8 cellular contexts compared by ENCODE assay signal in the genomic region with DNA sequence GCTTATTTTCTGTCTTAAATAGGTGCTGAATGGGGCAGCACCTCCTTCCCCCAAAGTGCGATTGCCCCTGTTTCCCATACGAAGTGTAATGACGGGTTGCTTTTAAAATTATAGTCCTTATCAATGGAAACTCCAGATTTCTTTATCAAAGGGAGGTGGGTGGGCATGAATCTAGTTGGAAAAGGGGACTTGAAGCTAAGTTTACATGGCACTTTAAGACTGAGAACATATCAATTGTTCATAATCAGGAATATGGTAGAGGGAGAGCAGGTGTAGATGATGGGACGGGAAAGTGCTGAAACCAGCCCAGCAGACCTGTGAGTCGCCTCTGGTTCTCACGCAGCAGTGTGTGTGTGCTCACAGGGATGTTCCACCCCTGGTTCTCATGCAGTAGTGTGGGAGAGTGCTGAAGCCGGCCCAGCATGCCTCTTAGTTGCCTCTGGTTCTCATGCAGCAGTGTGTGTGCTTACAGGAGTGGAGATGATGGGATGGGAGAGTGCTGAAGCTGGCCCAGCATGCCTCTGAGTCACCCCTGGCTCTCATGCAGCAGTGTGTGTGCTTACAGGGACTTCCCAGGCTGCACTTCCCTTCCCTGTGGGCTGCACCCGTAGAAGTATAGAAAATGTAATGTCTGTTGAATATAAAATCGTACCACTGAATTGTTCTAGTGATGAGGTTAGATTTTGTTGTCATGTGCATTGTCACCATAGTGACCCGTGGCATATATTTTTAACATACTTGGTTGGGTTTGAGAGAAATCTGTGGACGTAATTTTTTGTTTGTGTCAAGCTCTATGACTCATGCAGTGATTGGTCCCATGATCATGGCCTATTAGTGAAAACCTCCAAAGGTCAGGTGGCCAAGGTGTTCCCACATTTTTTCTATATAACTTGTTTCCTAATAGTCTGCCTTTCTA. TPM values are rescaled to one million over a fixed set of nuclear protein-coding genes. Genes with fewer than 3 reads are reported as not detected.
A peak's percentile ranks its signal among the peaks of the same experiment; 100 is the strongest.
DNase-seq lines count a peak whose midpoint lies in the region; ATAC-seq, FAIRE-seq and TF ChIP-seq lines count a peak whose summit lies in the region.

No MANE protein-coding gene starts in this region.

- DNase-seq in CD1c-positive myeloid dendritic cell (ENCODE audit: extremely low spot score) = peak; percentile 59
- peak; percentile 100 for DNase-seq in IMR-90
- peak; percentile 91 for DNase-seq in fibroblast of villous mesenchyme (ENCODE audit: low read depth)
- DNase-seq in urothelium cell line (ENCODE audit: low spot score) = peak; percentile 32
- DNase-seq in stimulated activated CD4-positive, alpha-beta T cell treated with anti-CD3 and anti-CD28 coated beads, Interleukin-12 subunit alpha, Interleukin-12 subunit beta, amount 100 ng/mL, for 4 hours = no peak
- no peak for DNase-seq in stimulated activated CD4-positive, alpha-beta T cell treated with anti-CD3 and anti-CD28 coated beads, Interleukin-4, amount 100 ng/mL, for 4 hours

- H4K5ac ChIP-seq in IMR-90 (ENCODE audit: low read depth, low read length) = no peak overlapping the region

- H3K4me2 ChIP-seq in IMR-90 (ENCODE audit: low read depth, low read length) = peak overlapping the region; percentile 38; the same call in 1 of the 2 replicates

- H2BK20ac ChIP-seq in IMR-90 (ENCODE audit: low read depth, low read length) = no peak overlapping the region

- no peak overlapping the region for H2BK15ac ChIP-seq in IMR-90 (ENCODE audit: low read depth, low read length)

- no peak overlapping the region for H3K56ac ChIP-seq in IMR-90 (ENCODE audit: extremely low read depth, insufficient read depth, low read length)

- peaks cover 13 to 43% of the 10 kb centered on the region in 2 experiments; a peak in 3 of 4 replicates for H3K79me1 ChIP-seq in IMR-90 (ENCODE audit: low read depth in 1 of 2, low read length in 2 of 2)

- no peak overlapping the region for H3K23ac ChIP-seq in IMR-90 (ENCODE audit: low read depth, low read length)

- peak overlapping the region; percentile 49 for H2BK5ac ChIP-seq in IMR-90 (ENCODE audit: low read depth, low read length, poor library complexity, severe bottlenecking)

- H3K9me3 ChIP-seq in IMR-90 (ENCODE audit: control insufficient read depth, insufficient read depth, low read length) = no peaks in the 10 kb centered on the region

- H3K36me3 ChIP-seq in IMR-90 (ENCODE audit: control insufficient read depth, insufficient read depth, low read length) = peaks cover 6% of the 10 kb centered on the region

- H3K4me1 ChIP-seq in IMR-90 (ENCODE audit: control insufficient read depth, insufficient read depth, low read length) = peaks cover 7% of the 10 kb centered on the region

- dilution Hi-C loops in IMR-90 (cut with HindIII; ENCODE audit: low sequenced_read_pairs, unreplicated experiment) = no loop called here

- H3K9me1 ChIP-seq in IMR-90 (ENCODE audit: insufficient read depth, low read length) = peaks cover 4% of the 10 kb centered on the region

- TF ChIP-seq CTCF in IMR-90 (conservative IDR thresholded peaks at IDR 0.05; ENCODE audit: low read depth, low read length) (no peak), fibroblast of villous mesenchyme (IDR thresholded peaks at IDR 0.05; ENCODE audit: insufficient read depth, low read depth, low read length) (no peak)

- H2AK5ac ChIP-seq in IMR-90 (ENCODE audit: low read depth, low read length) = no peak overlapping the region

- H4K91ac ChIP-seq in IMR-90 (ENCODE audit: insufficient read depth, low read depth, low read length) = no peak overlapping the region

- no peak overlapping the region for H3K4ac ChIP-seq in IMR-90 (ENCODE audit: low read depth, low read length)

- intact Hi-C loops in IMR-90 (cut with micrococcal nuclease) = loop anchor here (5.0 kb wide), 1 partner anchor 51 kb away; the partner anchor contains the start of gene GPATCH2L

- H3K4me3 ChIP-seq in IMR-90 (ENCODE audit: insufficient read depth, low read depth, low read length) (no peak overlapping the region), fibroblast of villous mesenchyme (ENCODE audit: low read depth, low read length) (no peak overlapping the region)

- CTCF ChIA-PET in IMR-90 (lab: Yijun Ruan, JAX) = interaction anchor here (0.9 kb wide), 1 partner anchor 21 kb away, joined by 3 read pairs; no protein-coding TSS in a partner anchor

- H2BK120ac ChIP-seq in IMR-90 (ENCODE audit: low read depth, low read length) = no peak overlapping the region

- no peak overlapping the region for H3K14ac ChIP-seq in IMR-90 (replicated peaks; ENCODE audit: low read depth, low read length)

- ATAC-seq in GM19467 (IDR thresholded peaks at IDR 0.05; ENCODE audit: unreplicated experiment) (peak; percentile 62), IMR-90 (ENCODE audit: low read depth) (peak; percentile 96), GM19324 (IDR thresholded peaks at IDR 0.05; ENCODE audit: low FRiP score, unreplicated experiment) (no peak)

- no peak overlapping the region for H3K18ac ChIP-seq in IMR-90 (ENCODE audit: low read depth, low read length)

- H4K8ac ChIP-seq in IMR-90 (ENCODE audit: low read depth in 2 of 2, low read length in 2 of 2) = no peak overlapping the region

- 57% methylated on average over 4 of the region's 11 CpGs; no CpG with 5 or more reads in 1 of the 2 experiments for WGBS in IMR-90 (ENCODE audit: extremely low coverage in 2 of 2, insufficient read length in 1 of 2), 2 experiments

- no peaks in the 10 kb centered on the region for H3K27me3 ChIP-seq in IMR-90 (ENCODE audit: control insufficient read depth, insufficient read depth, low read length)

- H3K27ac ChIP-seq in IMR-90 (ENCODE audit: insufficient read depth, low read length) = 0 out of 2 replicates have a peak overlapping the region, but pooled peaks have one; percentile 12

- no TSS peak for BruUV-seq in IMR-90 (replicated peaks; lab: Mats Ljungman, UMichigan)

- peaks cover 12% of the 10 kb centered on the region for H4K20me1 ChIP-seq in IMR-90 (ENCODE audit: insufficient read depth, low read length)

- FAIRE-seq in urothelium cell line (lab: Jason Lieb, UNC) = no peak

- POLR2A ChIA-PET in IMR-90 (lab: Charles Lee; ENCODE audit: unreplicated experiment) = no interaction called here

- no peak overlapping the region for H2AK9ac ChIP-seq in IMR-90 (replicated peaks; ENCODE audit: low read depth, low read length, poor library complexity)

- peak; percentile 13 for TF ChIP-seq RAD21 in IMR-90 (IDR thresholded peaks at IDR 0.05; ENCODE audit: low read length)

- TF ChIP-seq POLR2A in IMR-90 (IDR thresholded peaks at IDR 0.05; ENCODE audit: low read depth, low read length) = 0 out of 2 replicates have a peak, but pooled peaks have one; percentile 59

- in situ Hi-C loops in IMR-90 (cut with MboI; ENCODE audit: low sequenced_read_pairs) = no loop called here

- H3K9ac ChIP-seq in IMR-90 (ENCODE audit: low read depth, low read length) = no peak overlapping the region

- peak overlapping the region; percentile 37 for H2AFZ ChIP-seq in IMR-90 (replicated peaks; ENCODE audit: low read length, poor library complexity)

TF ChIP-seq in IMR-90, 13 proteins besides CTCF, POLR2A, EP300 and RAD21:
- TF ChIP-seq BHLHE40 (IDR thresholded peaks at IDR 0.05; ENCODE audit: low read depth, low read length) = 0 out of 2 replicates have a peak, but pooled peaks have one; percentile 0
- TF ChIP-seq MXI1 (IDR thresholded peaks at IDR 0.05; ENCODE audit: borderline replicate concordance, low read depth, low read length) = peak; percentile 82; the same call in 1 of the 2 replicates
- TF ChIP-seq RFX5 (IDR thresholded peaks at IDR 0.05; ENCODE audit: low read depth, low read length) = no peak
- TF ChIP-seq, protein P1, sequence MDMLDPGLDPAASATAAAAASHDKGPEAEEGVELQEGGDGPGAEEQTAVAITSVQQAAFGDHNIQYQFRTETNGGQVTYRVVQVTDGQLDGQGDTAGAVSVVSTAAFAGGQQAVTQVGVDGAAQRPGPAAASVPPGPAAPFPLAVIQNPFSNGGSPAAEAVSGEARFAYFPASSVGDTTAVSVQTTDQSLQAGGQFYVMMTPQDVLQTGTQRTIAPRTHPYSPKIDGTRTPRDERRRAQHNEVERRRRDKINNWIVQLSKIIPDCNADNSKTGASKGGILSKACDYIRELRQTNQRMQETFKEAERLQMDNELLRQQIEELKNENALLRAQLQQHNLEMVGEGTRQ (IDR thresholded peaks at IDR 0.05; ENCODE audit: low read depth, low read length) = peak; percentile 66
- peak; percentile 56 for TF ChIP-seq FOS (IDR thresholded peaks at IDR 0.05; ENCODE audit: low read depth, low read length)
- no peak for TF ChIP-seq ELK1 (IDR thresholded peaks at IDR 0.05; ENCODE audit: borderline replicate concordance, low read depth, low read length)
- TF ChIP-seq CEBPB (IDR thresholded peaks at IDR 0.05; ENCODE audit: low read depth, low read length) = peak; percentile 13; the same call in 1 of the 2 replicates
- TF ChIP-seq MAFK (IDR thresholded peaks at IDR 0.05; ENCODE audit: low read depth, low read length) = no peak
- peak; percentile 18 for TF ChIP-seq RCOR1 (IDR thresholded peaks at IDR 0.05; ENCODE audit: insufficient replicate concordance, low read length)
- TF ChIP-seq MAZ (IDR thresholded peaks at IDR 0.05; ENCODE audit: borderline replicate concordance, low read depth, low read length) = peak; percentile 12; the same call in 1 of the 2 replicates

RNA-seq across cellular contexts. Expression of gene GPATCH2L, which starts 51.6 kb away (rescaled TPM):
- total RNA-seq in IMR-90 (2012; rRNA removed) (51.4 and 58.6 TPM in 2 replicates), fibroblast of villous mesenchyme (39.0 and 59.2 TPM in 2 replicates)
- 12.9 and 15.6 TPM in 2 replicates for polyA plus RNA-seq in IMR-90 (2012; rRNA removed)
- 29.0 and 45.3 TPM in 2 replicates for polyA plus RNA-seq in IMR-90 (2012; cell fraction: cytosol; rRNA removed)
- 63.5 and 85.2 TPM in 2 replicates for polyA plus RNA-seq in IMR-90 (2012; cell fraction: nucleus; rRNA removed; ENCODE audit: low replicate concordance)

Comparison
In these comparisons a context has a peak if more than half of its experiments do, and no peak if none do; other contexts are left out.
1. DNase-seq: peak in CD1c-positive myeloid dendritic cell (single experiment), IMR-90 (single experiment), fibroblast of villous mesenchyme (single experiment) and urothelium cell line (single experiment); none in stimulated activated CD4-positive, alpha-beta T cell treated with anti-CD3 and anti-CD28 coated beads, Interleukin-12 subunit alpha, Interleukin-12 subunit beta, amount 100 ng/mL, for 4 hours (single experiment) and stimulated activated CD4-positive, alpha-beta T cell treated with anti-CD3 and anti-CD28 coated beads, Interleukin-4, amount 100 ng/mL, for 4 hours (0 of 2).